ENCODE assay signal across 1 cellular context in the genomic region with DNA sequence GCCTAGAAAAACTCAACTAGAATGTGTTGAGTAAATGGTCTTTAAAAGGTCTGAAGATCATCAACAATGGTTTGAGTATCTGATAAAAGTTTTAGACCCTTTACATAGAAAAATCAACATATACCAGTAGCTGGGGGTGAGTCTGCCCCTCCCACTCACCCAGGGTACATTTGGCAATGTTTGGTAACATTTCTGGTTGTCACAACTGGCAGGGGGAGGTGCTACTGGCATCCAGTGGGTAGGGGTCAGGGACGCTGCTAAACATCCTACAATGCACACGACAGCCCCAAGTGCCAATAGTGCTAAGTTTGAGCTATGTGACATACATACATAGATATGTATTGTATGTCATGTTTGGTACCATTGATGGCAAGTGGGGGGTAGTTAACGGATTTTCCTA.
TF ChIP-seq lines count a peak whose summit lies in the region.

No MANE protein-coding gene starts in this region.

TF ChIP-seq in WTC11, 78 proteins besides CTCF, POLR2A, EP300 and RAD21 (continued from another document):
- TF ChIP-seq, protein P1, sequence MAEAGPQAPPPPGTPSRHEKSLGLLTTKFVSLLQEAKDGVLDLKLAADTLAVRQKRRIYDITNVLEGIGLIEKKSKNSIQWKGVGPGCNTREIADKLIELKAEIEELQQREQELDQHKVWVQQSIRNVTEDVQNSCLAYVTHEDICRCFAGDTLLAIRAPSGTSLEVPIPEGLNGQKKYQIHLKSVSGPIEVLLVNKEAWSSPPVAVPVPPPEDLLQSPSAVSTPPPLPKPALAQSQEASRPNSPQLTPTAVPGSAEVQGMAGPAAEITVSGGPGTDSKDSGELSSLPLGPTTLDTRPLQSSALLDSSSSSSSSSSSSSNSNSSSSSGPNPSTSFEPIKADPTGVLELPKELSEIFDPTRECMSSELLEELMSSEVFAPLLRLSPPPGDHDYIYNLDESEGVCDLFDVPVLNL (CRISPR knock-in tag; IDR thresholded peaks at IDR 0.05; ENCODE audit: borderline replicate concordance, low read depth): no peak
- TF ChIP-seq JUN (CRISPR knock-in tag; IDR thresholded peaks at IDR 0.05) (no peak), ZNF263 (CRISPR knock-in tag; IDR thresholded peaks at IDR 0.05; ENCODE audit: low read depth) (no peak), PRRX2 (CRISPR knock-in tag; IDR thresholded peaks at IDR 0.05) (no peak), ZBTB21 (CRISPR knock-in tag; IDR thresholded peaks at IDR 0.05; ENCODE audit: borderline replicate concordance) (no peak)
- TF ChIP-seq, protein P2, sequence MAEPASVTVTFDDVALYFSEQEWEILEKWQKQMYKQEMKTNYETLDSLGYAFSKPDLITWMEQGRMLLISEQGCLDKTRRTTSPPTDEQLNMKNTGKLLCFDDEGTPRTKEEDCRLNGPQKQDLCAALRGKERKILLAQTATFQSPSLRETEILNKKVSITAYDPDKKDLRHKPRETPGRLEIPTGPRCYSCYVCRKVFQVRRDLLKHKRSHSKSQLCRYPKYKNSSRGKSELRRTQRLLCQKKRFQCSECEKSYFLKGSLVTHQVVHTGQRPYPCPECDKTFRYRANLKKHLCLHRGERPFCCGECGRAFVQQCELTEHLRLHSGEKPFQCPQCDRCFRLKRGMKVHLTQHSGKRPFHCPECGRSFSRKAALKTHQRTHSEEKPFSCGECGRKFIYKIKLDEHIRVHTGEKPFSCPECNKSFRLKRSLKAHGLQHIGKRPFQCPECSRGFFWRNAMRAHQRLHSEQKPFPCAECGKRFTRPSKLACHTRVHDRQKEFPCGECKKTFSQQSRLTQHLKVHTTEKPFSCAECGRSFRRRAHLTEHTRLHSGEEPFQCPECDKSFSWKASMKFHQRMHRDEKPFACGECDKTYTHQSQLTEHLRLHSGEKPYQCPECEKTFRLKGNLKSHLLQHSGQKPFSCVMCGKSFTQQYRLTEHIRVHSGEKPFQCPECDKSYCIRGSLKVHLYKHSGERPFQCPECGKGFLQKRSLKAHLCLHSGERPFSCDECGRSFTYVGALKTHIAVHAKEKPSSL (CRISPR knock-in tag; conservative IDR thresholded peaks at IDR 0.05): no peak
- TF ChIP-seq, protein P3, sequence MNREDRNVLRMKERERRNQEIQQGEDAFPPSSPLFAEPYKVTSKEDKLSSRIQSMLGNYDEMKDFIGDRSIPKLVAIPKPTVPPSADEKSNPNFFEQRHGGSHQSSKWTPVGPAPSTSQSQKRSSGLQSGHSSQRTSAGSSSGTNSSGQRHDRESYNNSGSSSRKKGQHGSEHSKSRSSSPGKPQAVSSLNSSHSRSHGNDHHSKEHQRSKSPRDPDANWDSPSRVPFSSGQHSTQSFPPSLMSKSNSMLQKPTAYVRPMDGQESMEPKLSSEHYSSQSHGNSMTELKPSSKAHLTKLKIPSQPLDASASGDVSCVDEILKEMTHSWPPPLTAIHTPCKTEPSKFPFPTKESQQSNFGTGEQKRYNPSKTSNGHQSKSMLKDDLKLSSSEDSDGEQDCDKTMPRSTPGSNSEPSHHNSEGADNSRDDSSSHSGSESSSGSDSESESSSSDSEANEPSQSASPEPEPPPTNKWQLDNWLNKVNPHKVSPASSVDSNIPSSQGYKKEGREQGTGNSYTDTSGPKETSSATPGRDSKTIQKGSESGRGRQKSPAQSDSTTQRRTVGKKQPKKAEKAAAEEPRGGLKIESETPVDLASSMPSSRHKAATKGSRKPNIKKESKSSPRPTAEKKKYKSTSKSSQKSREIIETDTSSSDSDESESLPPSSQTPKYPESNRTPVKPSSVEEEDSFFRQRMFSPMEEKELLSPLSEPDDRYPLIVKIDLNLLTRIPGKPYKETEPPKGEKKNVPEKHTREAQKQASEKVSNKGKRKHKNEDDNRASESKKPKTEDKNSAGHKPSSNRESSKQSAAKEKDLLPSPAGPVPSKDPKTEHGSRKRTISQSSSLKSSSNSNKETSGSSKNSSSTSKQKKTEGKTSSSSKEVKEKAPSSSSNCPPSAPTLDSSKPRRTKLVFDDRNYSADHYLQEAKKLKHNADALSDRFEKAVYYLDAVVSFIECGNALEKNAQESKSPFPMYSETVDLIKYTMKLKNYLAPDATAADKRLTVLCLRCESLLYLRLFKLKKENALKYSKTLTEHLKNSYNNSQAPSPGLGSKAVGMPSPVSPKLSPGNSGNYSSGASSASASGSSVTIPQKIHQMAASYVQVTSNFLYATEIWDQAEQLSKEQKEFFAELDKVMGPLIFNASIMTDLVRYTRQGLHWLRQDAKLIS (CRISPR knock-in tag; IDR thresholded peaks at IDR 0.05; ENCODE audit: borderline replicate concordance): no peak
- TF ChIP-seq, protein P4, sequence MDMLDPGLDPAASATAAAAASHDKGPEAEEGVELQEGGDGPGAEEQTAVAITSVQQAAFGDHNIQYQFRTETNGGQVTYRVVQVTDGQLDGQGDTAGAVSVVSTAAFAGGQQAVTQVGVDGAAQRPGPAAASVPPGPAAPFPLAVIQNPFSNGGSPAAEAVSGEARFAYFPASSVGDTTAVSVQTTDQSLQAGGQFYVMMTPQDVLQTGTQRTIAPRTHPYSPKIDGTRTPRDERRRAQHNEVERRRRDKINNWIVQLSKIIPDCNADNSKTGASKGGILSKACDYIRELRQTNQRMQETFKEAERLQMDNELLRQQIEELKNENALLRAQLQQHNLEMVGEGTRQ (CRISPR knock-in tag; IDR thresholded peaks at IDR 0.05): no peak
- TF ChIP-seq, protein P5, sequence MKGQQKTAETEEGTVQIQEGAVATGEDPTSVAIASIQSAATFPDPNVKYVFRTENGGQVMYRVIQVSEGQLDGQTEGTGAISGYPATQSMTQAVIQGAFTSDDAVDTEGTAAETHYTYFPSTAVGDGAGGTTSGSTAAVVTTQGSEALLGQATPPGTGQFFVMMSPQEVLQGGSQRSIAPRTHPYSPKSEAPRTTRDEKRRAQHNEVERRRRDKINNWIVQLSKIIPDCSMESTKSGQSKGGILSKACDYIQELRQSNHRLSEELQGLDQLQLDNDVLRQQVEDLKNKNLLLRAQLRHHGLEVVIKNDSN (CRISPR knock-in tag; IDR thresholded peaks at IDR 0.05): no peak
